In genomic region chr9:135774239-135774747, GRCh38 we compare ENCODE assay signal across 23 cellular contexts.
DNase-seq lines count a peak whose midpoint lies in the region; ATAC-seq, FAIRE-seq and TF ChIP-seq lines count a peak whose summit lies in the region.
"Had no signal": no experiment of that assay in that cellular context is flagged by ENCODE, and none has a peak within 500 bp of the region (broad histone marks: within the 10 kb centered on the region; RNA-seq: fewer than 3 reads in every experiment).

No MANE protein-coding gene starts in this region.

- no peak overlapping the region for H4K8ac ChIP-seq in trophoblast cell (ENCODE audit: low read depth, low read length)

- H3K27me3 ChIP-seq in HepG2 (ENCODE audit: control insufficient read depth in 1 of 2, insufficient read depth in 2 of 2, low read length in 2 of 2) (peaks cover 5 to 63% of the 10 kb centered on the region in 2 experiments; a peak in 4 of 5 replicates), right lobe of liver (no peaks in the 10 kb centered on the region), bronchial epithelial cell (ENCODE audit: control insufficient read depth, insufficient read depth, low read length) (no peaks in the 10 kb centered on the region), trophoblast cell (ENCODE audit: insufficient read depth, low read length) (no peaks in the 10 kb centered on the region), transverse colon (peaks cover 5% of the 10 kb centered on the region)
- H3K27me3 ChIP-seq: BE2C had no signal

- TF ChIP-seq RAD21 in HepG2 (CRISPR knock-in tag; IDR thresholded peaks at IDR 0.05), result no peak

- in situ Hi-C loops in HepG2 (cut with HindIII; ENCODE audit: extremely low pct_ligation_motif_present, low pct_unique_long_range_greater_than_20kb), result no loop called here
- in situ Hi-C loops in transverse colon (cut with MboI; ENCODE audit: low pct_ligation_motif_present in 1 of 4, low pct_unique_long_range_greater_than_20kb in 1 of 4, low sequenced_read_pairs in 3 of 4), result no loop called here

- no peak overlapping the region for H2BK12ac ChIP-seq in trophoblast cell (ENCODE audit: low read length)

- no peak for TF ChIP-seq CTCF in HepG2 (CRISPR knock-in tag; IDR thresholded peaks at IDR 0.05)
- TF ChIP-seq CTCF in right lobe of liver (IDR thresholded peaks at IDR 0.05), result no peak
- TF ChIP-seq CTCF in bronchial epithelial cell (IDR thresholded peaks at IDR 0.05; ENCODE audit: insufficient read depth, low read length, severe bottlenecking), result no peak
- no peak for TF ChIP-seq CTCF in transverse colon (IDR thresholded peaks at IDR 0.05)

- H2AFZ ChIP-seq in HepG2 (ENCODE audit: low read length) (no peak overlapping the region), trophoblast cell (ENCODE audit: insufficient read depth, low read length, poor library complexity) (no peak overlapping the region)

- H3K4ac ChIP-seq in trophoblast cell (ENCODE audit: low read depth, low read length), result no peak overlapping the region

- H3K4me2 ChIP-seq in HepG2 (ENCODE audit: low read depth, low read length) (no peak overlapping the region), trophoblast cell (ENCODE audit: low read length) (no peak overlapping the region)
- H3K4me2 ChIP-seq: SK-N-SH had no signal

- POLR2A ChIA-PET in HepG2 (lab: Yijun Ruan, JAX), result no interaction called here

- H3K36me3 ChIP-seq in HepG2 (replicated peaks in 1 of 2; ENCODE audit: control insufficient read depth in 1 of 2, insufficient read depth in 2 of 2, low read length in 2 of 2) (no peaks in the 10 kb centered on the region), right lobe of liver (no peaks in the 10 kb centered on the region), bronchial epithelial cell (ENCODE audit: control insufficient read depth, insufficient read depth, low read length) (no peaks in the 10 kb centered on the region), trophoblast cell (ENCODE audit: control insufficient read depth in 1 of 2, insufficient read depth in 2 of 2, low read length in 2 of 2) (no peaks in the 10 kb centered on the region), transverse colon (no peaks in the 10 kb centered on the region)

- no peak for ATAC-seq in HepG2
- no peak for ATAC-seq in right lobe of liver
- ATAC-seq in HG02981 (IDR thresholded peaks at IDR 0.05; ENCODE audit: unreplicated experiment), result no peak

- DNase-seq in HepG2 (ENCODE audit: low spot score), result no peak
- DNase-seq in right lobe of liver, result no peak
- DNase-seq in LHCN-M2 (ENCODE audit: low read depth), result peak; percentile 4
- no peak for DNase-seq in bronchial epithelial cell (ENCODE audit: low read depth)
- DNase-seq in trophoblast cell, result no peak
- DNase-seq in transverse colon, result no peak
- DNase-seq in T-helper 1 cell, result no peak
- DNase-seq: ACHN, BE2C, DMS153, DND-41, HFFc6, Karpas-422, NCI-H1105, NCI-H1436 treated with DMSO at 0.1 percent for 48 hours, NCI-H187 treated with DMSO at 0.1 percent for 48 hours, NCI-H2171 treated with DMSO at 0.1 percent for 48 hours, NCI-H524 treated with DMSO at 0.1 percent for 48 hours, NCI-H774, SW 1271 had no signal

- CTCF ChIA-PET in HepG2 (lab: Yijun Ruan, JAX; ENCODE audit: low intra/inter-chr PET ratio, low total read pairs), result no interaction called here

- no peak overlapping the region for H3K14ac ChIP-seq in trophoblast cell (ENCODE audit: low read length)

- no peaks in the 10 kb centered on the region for H3K4me1 ChIP-seq in HepG2 (ENCODE audit: insufficient read depth, low read length)
- H3K4me1 ChIP-seq in right lobe of liver, result no peaks in the 10 kb centered on the region
- H3K4me1 ChIP-seq in trophoblast cell (ENCODE audit: control insufficient read depth in 1 of 2, insufficient read depth in 2 of 2, low read length in 2 of 2), result no peaks in the 10 kb centered on the region
- H3K4me1 ChIP-seq in transverse colon, result no peaks in the 10 kb centered on the region
- H3K4me1 ChIP-seq: BE2C had no signal

- BruUV-seq in HepG2 (replicated peaks; lab: Mats Ljungman, UMichigan), result no TSS peak

- H3K9ac ChIP-seq in HepG2 (ENCODE audit: insufficient read depth, low read depth, low read length) (no peak overlapping the region), trophoblast cell (ENCODE audit: low read length) (no peak overlapping the region)
- H3K9ac ChIP-seq: SK-N-SH had no signal

- TF ChIP-seq POLR2A in HepG2 (IDR thresholded peaks at IDR 0.05; ENCODE audit: insufficient read depth in 1 of 2, low read depth in 2 of 2, low read length in 2 of 2) (no peak), right lobe of liver (IDR thresholded peaks at IDR 0.05) (no peak), transverse colon (IDR thresholded peaks at IDR 0.05) (no peak)

- no peak overlapping the region for H2BK5ac ChIP-seq in trophoblast cell (ENCODE audit: low read depth, low read length, poor library complexity)

- H3K4me3 ChIP-seq in HepG2 (replicated peaks in 1 of 3; ENCODE audit: insufficient read depth in 1 of 3, low read depth in 2 of 3, low read length in 3 of 3) (no peak overlapping the region), right lobe of liver (no peak overlapping the region), bronchial epithelial cell (ENCODE audit: low read depth, low read length) (no peak overlapping the region), trophoblast cell (ENCODE audit: low read depth, low read length) (peak overlapping the region; percentile 62), transverse colon (no peak overlapping the region)

- no peak overlapping the region for H2AK5ac ChIP-seq in trophoblast cell (ENCODE audit: low read length)

- H3K27ac ChIP-seq in HepG2 (ENCODE audit: extremely low read length, insufficient read depth, low read length) (no peak overlapping the region), right lobe of liver (no peak overlapping the region), trophoblast cell (ENCODE audit: low read depth, low read length) (no peak overlapping the region), transverse colon (no peak overlapping the region)
- H3K27ac ChIP-seq: 22Rv1 had no signal

- FAIRE-seq in HepG2 (lab: Jason Lieb, UNC) (peak; percentile 71), bronchial epithelial cell (lab: Jason Lieb, UNC) (peak; percentile 98)

- H3K79me1 ChIP-seq in trophoblast cell (ENCODE audit: low read length), result no peaks in the 10 kb centered on the region

- intact Hi-C loops in HepG2 (cut with micrococcal nuclease; ENCODE audit: unreplicated experiment), result no loop called here
- intact Hi-C loops in right lobe of liver (cut with DNase I), result no loop called here
- intact Hi-C loops in transverse colon (cut with DNase I; ENCODE audit: low total_unique reads), result no loop called here

- no peak overlapping the region for H3K18ac ChIP-seq in trophoblast cell (ENCODE audit: low read length)

- 35% methylated on average over 14 of the region's 15 CpGs for WGBS in HepG2 (ENCODE audit: low lambda C conversion rate)
- WGBS in right lobe of liver (ENCODE audit: insufficient coverage, low coverage, low lambda C conversion rate, missing lambda C conversion rate), result 77% methylated on average over 10 of the region's 15 CpGs
- WGBS in trophoblast cell (ENCODE audit: extremely low coverage, insufficient coverage, insufficient read length), result no CpG with 5 or more reads among the region's 15 CpGs
- 60 to 77% methylated on average over 1 to 15 of the region's 15 CpGs for WGBS in transverse colon (ENCODE audit: low coverage in 1 of 2), 2 donors

- H3K9me3 ChIP-seq in HepG2 (ENCODE audit: low read length) (no peaks in the 10 kb centered on the region), right lobe of liver (no peaks in the 10 kb centered on the region), trophoblast cell (ENCODE audit: insufficient read depth, low read depth, low read length) (peaks cover 10% of the 10 kb centered on the region), transverse colon (no peaks in the 10 kb centered on the region)
- H3K9me3 ChIP-seq: BE2C, SK-N-SH had no signal

- H3K23ac ChIP-seq in trophoblast cell (ENCODE audit: low read length), result peak overlapping the region; percentile 1

- H4K12ac ChIP-seq in trophoblast cell (ENCODE audit: low read depth, low read length), result no peak overlapping the region

- H4K91ac ChIP-seq in trophoblast cell (ENCODE audit: low read depth, low read length), result no peak overlapping the region

- H3K79me2 ChIP-seq in HepG2 (ENCODE audit: insufficient read depth, low read length), result no peaks in the 10 kb centered on the region
- no peaks in the 10 kb centered on the region for H3K79me2 ChIP-seq in trophoblast cell (ENCODE audit: control insufficient read depth, insufficient read depth, low read length, poor library complexity)

- TF ChIP-seq EP300 in HepG2 (IDR thresholded peaks at IDR 0.05; ENCODE audit: low read depth in 2 of 2, low read length in 2 of 2), result no peak
- TF ChIP-seq EP300 in HepG2 (CRISPR knock-in tag; IDR thresholded peaks at IDR 0.05; ENCODE audit: borderline replicate concordance), result no peak
- no peak for TF ChIP-seq EP300 in transverse colon (IDR thresholded peaks at IDR 0.05; ENCODE audit: low read depth)

- H4K20me1 ChIP-seq in HepG2 (ENCODE audit: insufficient read depth, low read length), result no peaks in the 10 kb centered on the region

- H2BK120ac ChIP-seq in trophoblast cell (ENCODE audit: insufficient read depth, low read length, poor library complexity), result no peak overlapping the region

TF ChIP-seq in HepG2, 621 proteins besides CTCF, POLR2A, EP300 and RAD21 (continues in another document):
- TF ChIP-seq RORA (CRISPR knock-in tag; IDR thresholded peaks at IDR 0.05), result no peak
- peak; percentile 9 for TF ChIP-seq ZNF282 (IDR thresholded peaks at IDR 0.05; ENCODE audit: partially characterized antibody)
- no peak for TF ChIP-seq DR1 (CRISPR knock-in tag; IDR thresholded peaks at IDR 0.05)
- TF ChIP-seq DPF2 (CRISPR knock-in tag; IDR thresholded peaks at IDR 0.05; ENCODE audit: borderline replicate concordance, low read depth), result 0 out of 2 replicates have a peak, but pooled peaks have one; percentile 27
- TF ChIP-seq FOXJ3 (CRISPR knock-in tag; IDR thresholded peaks at IDR 0.05; ENCODE audit: borderline replicate concordance), result no peak
- TF ChIP-seq ZNF30 (CRISPR knock-in tag; IDR thresholded peaks at IDR 0.05), result no peak
- peak; percentile 97 for TF ChIP-seq MNT (IDR thresholded peaks at IDR 0.05)
- no peak for TF ChIP-seq MAF1 (CRISPR knock-in tag; IDR thresholded peaks at IDR 0.05; ENCODE audit: borderline replicate concordance)
